12 cellular contexts compared by ENCODE assay signal in the genomic region with DNA sequence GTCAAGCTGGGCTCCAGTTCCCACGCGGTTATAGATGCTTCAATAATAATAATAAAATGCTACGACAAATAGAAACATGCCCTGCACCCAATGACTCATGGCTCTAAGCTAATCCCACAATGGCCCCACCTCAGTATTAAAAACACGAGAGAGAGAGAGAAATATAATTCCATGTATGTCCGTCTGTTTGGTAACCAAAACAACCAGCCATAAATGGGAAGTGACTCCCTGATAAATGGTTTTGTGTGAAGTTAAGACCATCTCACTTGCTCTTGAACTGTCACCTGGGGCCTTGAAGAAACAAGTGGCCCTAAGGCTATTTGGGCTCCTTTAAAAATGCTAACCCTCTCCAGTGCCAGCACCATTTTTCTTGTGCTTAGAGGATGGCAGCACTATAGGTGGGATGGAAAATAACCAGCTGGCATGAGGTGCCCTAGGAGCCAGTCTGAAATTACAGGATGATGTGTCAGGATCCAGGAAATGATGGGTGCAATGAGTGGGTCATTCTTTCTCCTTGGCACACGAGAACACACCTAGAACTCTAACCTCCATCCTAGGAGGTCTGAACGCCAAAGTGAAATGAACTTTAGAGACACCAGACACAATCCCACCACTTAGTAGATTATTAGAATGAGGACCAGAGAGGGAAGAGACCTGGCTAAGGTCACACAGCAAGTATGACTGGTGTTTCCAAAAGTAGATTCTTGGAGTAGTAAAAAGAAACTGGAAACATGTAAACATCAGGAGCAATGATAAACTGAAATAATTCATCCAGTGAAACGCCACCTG. TPM values are rescaled to one million over a fixed set of nuclear protein-coding genes. Genes with fewer than 3 reads are reported as not detected.
DNase-seq lines count a peak whose midpoint lies in the region; ATAC-seq and TF ChIP-seq lines count a peak whose summit lies in the region.
"Had no signal": no experiment of that assay in that cellular context is flagged by ENCODE, and none has a peak within 500 bp of the region (broad histone marks: within the 10 kb centered on the region; RNA-seq: fewer than 3 reads in every experiment).

No MANE protein-coding gene starts in this region.

- H3K9me3 ChIP-seq in tibial artery = no peaks in the 10 kb centered on the region
- H3K9me3 ChIP-seq: body of pancreas, gastroesophageal sphincter had no signal

- H3K36me3 Mint-ChIP-seq in activated CD8-positive, alpha-beta memory T cell treated with anti-CD3 and anti-CD28 coated beads, Interleukin-2, amount 10 ng/mL, durations not matched to agents 7 days and 5 days = peaks cover 2% of the 10 kb centered on the region
- H3K36me3 Mint-ChIP-seq in stimulated activated memory B cell treated with anti-CD40 and anti-IgM and Interleukin-4, amounts not matched to agents 10 μg/mL and 1 μg/mL and 100 μg/mL, for 72 hours = no peaks in the 10 kb centered on the region
- H3K36me3 Mint-ChIP-seq: WTC11 had no signal

- H3K4me3 ChIP-seq in tibial artery = no peak overlapping the region
- H3K4me3 ChIP-seq: body of pancreas, gastroesophageal sphincter had no signal

- DNase-seq in activated CD8-positive, alpha-beta memory T cell treated with anti-CD3 and anti-CD28 coated beads, Interleukin-2, amount 10 ng/mL, durations not matched to agents 7 days and 5 days = no peak
- no peak for DNase-seq in activated CD8-positive, alpha-beta memory T cell treated with anti-CD3 and anti-CD28 coated beads for 24 hours
- DNase-seq in NCI-H69 (lab: John Stamatoyannopoulos, UW) (peak; percentile 7), tibial artery (no peak), NCI-H1048 (lab: John Stamatoyannopoulos, UW) (no peak), OCI-M1 (lab: John Stamatoyannopoulos, UW) (no peak)
- DNase-seq: body of pancreas; stimulated activated CD4-positive, alpha-beta T cell treated with anti-CD3 and anti-CD28 coated beads, Interleukin-12 subunit alpha, Interleukin-12 subunit beta, amount 100 ng/mL, for 4 hours had no signal

- no peak overlapping the region for H3K4me3 Mint-ChIP-seq in activated CD8-positive, alpha-beta memory T cell treated with anti-CD3 and anti-CD28 coated beads, Interleukin-2, amount 10 ng/mL, durations not matched to agents 7 days and 5 days
- H3K4me3 Mint-ChIP-seq in stimulated activated memory B cell treated with anti-CD40 and anti-IgM and Interleukin-4, amounts not matched to agents 10 μg/mL and 1 μg/mL and 100 μg/mL, for 72 hours = no peak overlapping the region
- H3K4me3 Mint-ChIP-seq: WTC11 had no signal

- H3K9me3 Mint-ChIP-seq in activated CD8-positive, alpha-beta memory T cell treated with anti-CD3 and anti-CD28 coated beads, Interleukin-2, amount 10 ng/mL, durations not matched to agents 7 days and 5 days (ENCODE audit: low read depth) = no peaks in the 10 kb centered on the region
- no peaks in the 10 kb centered on the region for H3K9me3 Mint-ChIP-seq in stimulated activated memory B cell treated with anti-CD40 and anti-IgM and Interleukin-4, amounts not matched to agents 10 μg/mL and 1 μg/mL and 100 μg/mL, for 72 hours
- H3K9me3 Mint-ChIP-seq: WTC11 had no signal

- peaks cover 39% of the 10 kb centered on the region for H3K4me1 Mint-ChIP-seq in activated CD8-positive, alpha-beta memory T cell treated with anti-CD3 and anti-CD28 coated beads, Interleukin-2, amount 10 ng/mL, durations not matched to agents 7 days and 5 days
- H3K4me1 Mint-ChIP-seq in stimulated activated memory B cell treated with anti-CD40 and anti-IgM and Interleukin-4, amounts not matched to agents 10 μg/mL and 1 μg/mL and 100 μg/mL, for 72 hours = peaks cover 43% of the 10 kb centered on the region
- H3K4me1 Mint-ChIP-seq: WTC11 had no signal

- CTCF ChIA-PET in activated CD8-positive, alpha-beta memory T cell treated with anti-CD3 and anti-CD28 coated beads, Interleukin-2, amount 10 ng/mL, durations not matched to agents 7 days and 5 days (lab: Charles Lee) = interaction anchor here (1.1 to 3.3 kb wide), 7 partner anchors 10 to 244 kb away, joined by 3 to 12 read pairs (median 4); no protein-coding TSS in a partner anchor

- H3K27me3 ChIP-seq in tibial artery = no peaks in the 10 kb centered on the region
- H3K27me3 ChIP-seq: body of pancreas, gastroesophageal sphincter had no signal

- no peaks in the 10 kb centered on the region for H3K4me1 ChIP-seq in tibial artery
- H3K4me1 ChIP-seq: body of pancreas, gastroesophageal sphincter had no signal

- peaks cover 18% of the 10 kb centered on the region for H3K27me3 Mint-ChIP-seq in activated CD8-positive, alpha-beta memory T cell treated with anti-CD3 and anti-CD28 coated beads, Interleukin-2, amount 10 ng/mL, durations not matched to agents 7 days and 5 days
- H3K27me3 Mint-ChIP-seq in stimulated activated memory B cell treated with anti-CD40 and anti-IgM and Interleukin-4, amounts not matched to agents 10 μg/mL and 1 μg/mL and 100 μg/mL, for 72 hours = no peaks in the 10 kb centered on the region

- H3K36me3 ChIP-seq in tibial artery = no peaks in the 10 kb centered on the region
- H3K36me3 ChIP-seq: gastroesophageal sphincter had no signal

- ATAC-seq in activated CD8-positive, alpha-beta memory T cell treated with anti-CD3 and anti-CD28 coated beads, Interleukin-2, amount 10 ng/mL, durations not matched to agents 7 days and 5 days = no peak
- peak; percentile 29 for ATAC-seq in HG02798 (IDR thresholded peaks at IDR 0.05; ENCODE audit: poor library complexity, unreplicated experiment)
- ATAC-seq in stimulated activated memory B cell treated with anti-CD40 and anti-IgM and Interleukin-4, amounts not matched to agents 10 μg/mL and 1 μg/mL and 100 μg/mL, for 72 hours = peak; percentile 26
- ATAC-seq: body of pancreas, gastroesophageal sphincter, WTC11 had no signal

- no peak overlapping the region for H3K27ac ChIP-seq in tibial artery
- H3K27ac ChIP-seq: body of pancreas, gastroesophageal sphincter had no signal

- intact Hi-C loops in tibial artery (cut with DNase I; ENCODE audit: low total_unique reads) = no loop called here

- TF ChIP-seq CTCF in tibial artery (IDR thresholded peaks at IDR 0.05) = no peak

- H3K27ac Mint-ChIP-seq in activated CD8-positive, alpha-beta memory T cell treated with anti-CD3 and anti-CD28 coated beads, Interleukin-2, amount 10 ng/mL, durations not matched to agents 7 days and 5 days = peak overlapping the region; percentile 26
- H3K27ac Mint-ChIP-seq in stimulated activated memory B cell treated with anti-CD40 and anti-IgM and Interleukin-4, amounts not matched to agents 10 μg/mL and 1 μg/mL and 100 μg/mL, for 72 hours = no peak overlapping the region
- H3K27ac Mint-ChIP-seq: WTC11 had no signal

RNA-seq across cellular contexts. Expression of a gene that starts 35.7 kb away (rescaled TPM):
- total RNA-seq in activated CD8-positive, alpha-beta memory T cell treated with anti-CD3 and anti-CD28 coated beads, Interleukin-2, amount 10 ng/mL, durations not matched to agents 7 days and 5 days = 1 to 10 TPM; 1.7 to 4.4 TPM
